Comparison of ENCODE assay signal across 13 cellular contexts in genomic region chr6:73954843-73955242, GRCh38.
DNase-seq lines count a peak whose midpoint lies in the region; ATAC-seq and TF ChIP-seq lines count a peak whose summit lies in the region.
"Had no signal": no experiment of that assay in that cellular context is flagged by ENCODE, and none has a peak within 500 bp of the region (broad histone marks: within the 10 kb centered on the region; RNA-seq: fewer than 3 reads in every experiment).

No MANE protein-coding gene starts in this region.

- no peak overlapping the region for H3K4me3 ChIP-seq in BE2C (ENCODE audit: low read depth, low read length)
- H3K4me3 ChIP-seq: GM23248, HAP-1 had no signal

- DNase-seq in NCI-H187 treated with DMSO at 0.1 percent for 48 hours (lab: John Stamatoyannopoulos, UW) (peak; percentile 57), NCI-H187 (lab: John Stamatoyannopoulos, UW) (no peak), DMS53 (lab: John Stamatoyannopoulos, UW) (peak; percentile 44), DMS53 treated with DMSO at 0.1 percent for 48 hours (lab: John Stamatoyannopoulos, UW; ENCODE audit: unreplicated experiment) (peak; percentile 26), NCI-H524 treated with DMSO at 0.1 percent for 48 hours (lab: John Stamatoyannopoulos, UW) (peak; percentile 50), HCEC 1CT (no peak), BE2C (no peak)
- DNase-seq: ACHN; Caco-2; CD4-positive, alpha-beta T cell; GM23248 had no signal

- H3K36me3 ChIP-seq in BE2C = no peaks in the 10 kb centered on the region
- H3K36me3 ChIP-seq: HAP-1 had no signal

- no peaks in the 10 kb centered on the region for H3K9me3 ChIP-seq in BE2C
- H3K9me3 ChIP-seq: Caco-2, HAP-1 had no signal

- ATAC-seq in HG03139 (IDR thresholded peaks at IDR 0.05; ENCODE audit: unreplicated experiment) = no peak

- H3K27me3 ChIP-seq in BE2C = no peaks in the 10 kb centered on the region

- no peak for TF ChIP-seq CTCF in BE2C (IDR thresholded peaks at IDR 0.05; ENCODE audit: low read depth, low read length)

- H3K4me1 ChIP-seq in BE2C = no peaks in the 10 kb centered on the region
- H3K4me1 ChIP-seq: Caco-2, HAP-1 had no signal

Comparison
In these comparisons a context has a peak if more than half of its experiments do, and no peak if none do; other contexts are left out.
1. DNase-seq: peak in NCI-H187 treated with DMSO at 0.1 percent for 48 hours (single experiment), DMS53 (single experiment), DMS53 treated with DMSO at 0.1 percent for 48 hours (single experiment) and NCI-H524 treated with DMSO at 0.1 percent for 48 hours (single experiment); none in NCI-H187 (0 of 2), HCEC 1CT (single experiment) and BE2C (single experiment).